9 cellular contexts compared by ENCODE assay signal in genomic region chr16:3023415-3023668, GRCh38. TPM values are rescaled to one million over a fixed set of nuclear protein-coding genes. Genes with fewer than 3 reads are reported as not detected.
A peak's percentile ranks its signal among the peaks of the same experiment; 100 is the strongest.
DNase-seq lines count a peak whose midpoint lies in the region; ATAC-seq, FAIRE-seq and TF ChIP-seq lines count a peak whose summit lies in the region.
"Had no signal": no experiment of that assay in that cellular context is flagged by ENCODE, and none has a peak within 500 bp of the region (broad histone marks: within the 10 kb centered on the region; RNA-seq: fewer than 3 reads in every experiment).

No MANE protein-coding gene starts in this region.

- RAD21 ChIA-PET in GM12878 (lab: Charles Lee; ENCODE audit: unreplicated experiment), result interaction anchor here (1.2 to 4.4 kb wide), 3 partner anchors 8 to 19 kb away, joined by 4 to 34 read pairs (median 7); no protein-coding TSS in a partner anchor

- H3K9me3 Mint-ChIP-seq in stimulated activated naive CD8-positive, alpha-beta T cell treated with anti-CD3 and anti-CD28 coated beads, Interleukin-15, amount 100 ng/mL, for 72 hours, result no peaks in the 10 kb centered on the region

- peak overlapping the region; percentile 87 for H3K4me3 ChIP-seq in GM12878

- peaks cover 79% of the 10 kb centered on the region for H3K4me1 Mint-ChIP-seq in stimulated activated naive CD8-positive, alpha-beta T cell treated with anti-CD3 and anti-CD28 coated beads, Interleukin-15, amount 100 ng/mL, for 72 hours

- SMC1A ChIA-PET in GM12878 (lab: Charles Lee; ENCODE audit: uncharacterized antibody, unreplicated experiment), result interaction anchor here (0.9 to 10.1 kb wide), 3 partner anchors 8 to 106 kb away, joined by 4 to 91 read pairs (median 6); no protein-coding TSS in a partner anchor

- POLR2A ChIA-PET in GM12878 (lab: Charles Lee), result interaction anchor here (0.5 to 2.4 kb wide), 6 partner anchors 17 to 550 kb away, joined by 3 to 7 read pairs (median 4); partner anchors contain the start of gene ZNF213

- CTCF ChIA-PET in GM12878 (lab: Yijun Ruan, JAX), result interaction anchor here (0.9 to 18.2 kb wide), 8 partner anchors 9 to 184 kb away, joined by 3 to 421 read pairs (median 6); no protein-coding TSS in a partner anchor

- peak overlapping the region; percentile 81; the same call in 1 of the 2 replicates for H3K9ac ChIP-seq in GM12878 (ENCODE audit: control insufficient read depth, insufficient read depth, low read length)

- peak overlapping the region; percentile 85 for H3K4me3 Mint-ChIP-seq in stimulated activated naive CD8-positive, alpha-beta T cell treated with anti-CD3 and anti-CD28 coated beads, Interleukin-15, amount 100 ng/mL, for 72 hours

- no peak for TF ChIP-seq RAD21 in GM12878 (IDR thresholded peaks at IDR 0.05; ENCODE audit: insufficient read depth, low read depth, low read length)

- H3K27me3 Mint-ChIP-seq in stimulated activated naive CD8-positive, alpha-beta T cell treated with anti-CD3 and anti-CD28 coated beads, Interleukin-15, amount 100 ng/mL, for 72 hours, result peaks cover 22% of the 10 kb centered on the region

- H3K27ac ChIP-seq in GM12878 (ENCODE audit: control insufficient read depth, insufficient read depth), result no peak overlapping the region

- no peaks in the 10 kb centered on the region for H3K79me2 ChIP-seq in GM12878 (ENCODE audit: control insufficient read depth, insufficient read depth, low read length)

- intact Hi-C loops in GM12878 (cut with micrococcal nuclease; ENCODE audit: unreplicated experiment), result no loop called here

- H3K27ac Mint-ChIP-seq in stimulated activated naive CD8-positive, alpha-beta T cell treated with anti-CD3 and anti-CD28 coated beads, Interleukin-15, amount 100 ng/mL, for 72 hours, result peak overlapping the region; percentile 8 to 75

- H3K4me2 ChIP-seq in GM12878 (ENCODE audit: control insufficient read depth, insufficient read depth), result peak overlapping the region; percentile 83

- H3K36me3 ChIP-seq in GM12878 (ENCODE audit: control insufficient read depth in 2 of 2, insufficient read depth in 2 of 2, low read length in 1 of 2), result peaks cover 4 to 7% of the 10 kb centered on the region in 2 experiments; a peak in 3 of 4 replicates

- BruUV-seq in GM12878 (replicated peaks; lab: Mats Ljungman, UMichigan), result no TSS peak

- H3K27me3 ChIP-seq in GM12878 (replicated peaks in 1 of 2; ENCODE audit: control insufficient read depth in 2 of 2, insufficient read depth in 2 of 2, low read length in 1 of 2), result no peaks in the 10 kb centered on the region

- H3K4me1 ChIP-seq in GM12878 (ENCODE audit: control insufficient read depth, insufficient read depth, low read length), result peaks cover 25% of the 10 kb centered on the region

- DNase-seq in DMS53 (lab: John Stamatoyannopoulos, UW) (peak; percentile 57), DMS53 treated with DMSO at 0.1 percent for 48 hours (lab: John Stamatoyannopoulos, UW; ENCODE audit: unreplicated experiment) (no peak), NCI-H2171 (lab: John Stamatoyannopoulos, UW) (peak; percentile 71), GM12878 (ENCODE audit: low read depth, low spot score) (no peak), kidney glomerular epithelial cell (lab: John Stamatoyannopoulos, UW) (peak; percentile 93)
- DNase-seq in stimulated activated naive CD8-positive, alpha-beta T cell treated with anti-CD3 and anti-CD28 coated beads, Interleukin-15, amount 100 ng/mL, for 72 hours, result no peak

- no peak for TF ChIP-seq CTCF in GM12878 (IDR thresholded peaks at IDR 0.05 in 2 of 3, conservative IDR thresholded peaks at IDR 0.05 in 1 of 3; ENCODE audit: control insufficient read depth in 2 of 3, extremely low read depth in 1 of 3, insufficient read depth in 1 of 3, low read depth in 3 of 3, low read length in 3 of 3)

- FAIRE-seq in GM12878 (lab: Jason Lieb, UNC), result no peak
- FAIRE-seq: frontal cortex had no signal

- peak overlapping the region; percentile 94; the same call in 1 of the 2 replicates for H2AFZ ChIP-seq in GM12878 (ENCODE audit: control insufficient read depth, low read depth, low read length)

- TF ChIP-seq POLR2A in GM12878 (IDR thresholded peaks at IDR 0.05; ENCODE audit: low read depth, low read length), result no peak

- no peaks in the 10 kb centered on the region for H3K9me3 ChIP-seq in GM12878 (replicated peaks; ENCODE audit: control insufficient read depth, insufficient read depth, low read length)

- in situ Hi-C loops in GM12878 (cut with MboI), result no loop called here

- ATAC-seq in GM12878 (no peak), HG02840 (IDR thresholded peaks at IDR 0.05; ENCODE audit: low FRiP score, unreplicated experiment) (no peak), GM21390 (IDR thresholded peaks at IDR 0.05; ENCODE audit: unreplicated experiment) (no peak)
- ATAC-seq in stimulated activated naive CD8-positive, alpha-beta T cell treated with anti-CD3 and anti-CD28 coated beads, Interleukin-15, amount 100 ng/mL, for 72 hours, result no peak

- 6% methylated on average over 6 of the region's 6 CpGs for WGBS in GM12878 (ENCODE audit: insufficient coverage, insufficient replicate concordance, low lambda C conversion rate, missing lambda C conversion rate)

- H4K20me1 ChIP-seq in GM12878 (ENCODE audit: control insufficient read depth, insufficient read depth), result no peaks in the 10 kb centered on the region

- no peak for TF ChIP-seq EP300 in GM12878 (IDR thresholded peaks at IDR 0.05; ENCODE audit: borderline replicate concordance in 1 of 2, control insufficient read depth in 1 of 2, low read depth in 2 of 2, low read length in 2 of 2)

RNA-seq across cellular contexts. Expression of gene HCFC1R1, which starts 0.4 kb away (rescaled TPM):
- total RNA-seq in GM12878 (2013; cell fraction: nucleolus; rRNA removed), result 2.1 and 4.9 TPM in 2 replicates
- 35.9 and 40.7 TPM in 2 replicates for total RNA-seq in GM12878 (2014; rRNA removed)
- total RNA-seq in GM12878 (2014; rRNA removed; fragmentation: Illumina TruSeq; extraction: Trizol), result 13.7 and 14.6 TPM in 2 replicates
- 26.6 and 31.7 TPM in 2 replicates for total RNA-seq in GM12878 (2021)
- 19.7 TPM for polyA plus RNA-seq in GM12878 (2011; ENCODE audit: low read depth)
- 6.8 and 14.3 TPM in 2 replicates for polyA plus RNA-seq in GM12878 (2011; rRNA removed)
- polyA plus RNA-seq in GM12878 (2011; cell fraction: cytosol; rRNA removed), result 32.2 and 43.9 TPM in 2 replicates
- polyA plus RNA-seq in GM12878 (2011; cell fraction: nucleus; rRNA removed), result 23.6 and 24.4 TPM in 2 replicates
- polyA plus RNA-seq in GM12878 (2012), result 32.7 and 35.7 TPM in 2 replicates
- polyA plus RNA-seq in GM12878 (2014; fragmentation: Illumina TruSeq; extraction: Trizol), result 4.8 and 11.5 TPM in 2 replicates
- 10 to 100 TPM in 1 of 2 experiments, 1 to 10 TPM in 1; 2.8 to 10.2 TPM for polyA plus RNA-seq in GM12878 (2014; fragmentation: Nextera tagmentation; extraction: Ambion mirVana)
- polyA plus RNA-seq in GM12878 (2014; rRNA removed), result 41.9 and 48.1 TPM in 2 replicates
- polyA plus RNA-seq in GM12878 (2016; fragmentation: Nextera tagmentation; extraction: Ambion mirVana), result 10 to 100 TPM; 31.4 to 42.5 TPM
- polyA minus RNA-seq in GM12878 (2011; rRNA and poly(A)+ RNA removed), result 3.3 and 14.3 TPM in 2 replicates
- polyA minus RNA-seq in GM12878 (2011; cell fraction: cytosol; rRNA and poly(A)+ RNA removed), result 14.7 and 14.8 TPM in 2 replicates
- polyA minus RNA-seq in GM12878 (2011; cell fraction: nucleus; rRNA and poly(A)+ RNA removed), result 3.3 and 5.1 TPM in 2 replicates

RNA-seq across cellular contexts. Expression of gene THOC6, which starts 0.5 kb away (rescaled TPM):
- total RNA-seq in GM12878 (2013; cell fraction: nucleolus; rRNA removed), result 8.7 and 11.1 TPM in 2 replicates
- total RNA-seq in GM12878 (2014; rRNA removed) (21.6 and 28.5 TPM in 2 replicates), GM12878 (2014; rRNA removed; fragmentation: Illumina TruSeq; extraction: Trizol) (15.1 and 15.9 TPM in 2 replicates), GM12878 (2021) (31.6 and 33.1 TPM in 2 replicates)
- polyA plus RNA-seq in GM12878 (2011; ENCODE audit: low read depth), result 12.2 TPM
- polyA plus RNA-seq in GM12878 (2011; rRNA removed) (15.5 and 27.3 TPM in 2 replicates), GM12878 (2014; fragmentation: Illumina TruSeq; extraction: Trizol) (4.8 and 14.3 TPM in 2 replicates), GM12878 (2014; fragmentation: Nextera tagmentation; extraction: Ambion mirVana) (1 to 10 TPM; 1.0 to 2.4 TPM), GM12878 (2014; rRNA removed) (31.7 and 35.2 TPM in 2 replicates), GM12878 (2016; fragmentation: Nextera tagmentation; extraction: Ambion mirVana) (10 to 100 TPM; 53.7 to 54.4 TPM)
- 46.8 and 56.3 TPM in 2 replicates for polyA plus RNA-seq in GM12878 (2011; cell fraction: cytosol; rRNA removed)
- polyA plus RNA-seq in GM12878 (2011; cell fraction: nucleus; rRNA removed), result 79.2 and 92.0 TPM in 2 replicates
- 21.6 and 22.1 TPM in 2 replicates for polyA plus RNA-seq in GM12878 (2012)
- polyA minus RNA-seq in GM12878 (2011; rRNA and poly(A)+ RNA removed), result 24.2 and 39.7 TPM in 2 replicates
- 15.9 and 22.9 TPM in 2 replicates for polyA minus RNA-seq in GM12878 (2011; cell fraction: cytosol; rRNA and poly(A)+ RNA removed)
- polyA minus RNA-seq in GM12878 (2011; cell fraction: nucleus; rRNA and poly(A)+ RNA removed), result 12.2 and 14.4 TPM in 2 replicates

RNA-seq across cellular contexts. Expression of gene TNFRSF12A, which starts 3.2 kb away (rescaled TPM):
- total RNA-seq in GM12878 (2013; cell fraction: nucleolus; rRNA removed), result 0.98 TPM in 1 of 2 replicates, not detected in the other
- 0.44 and 1.4 TPM in 2 replicates for total RNA-seq in GM12878 (2014; rRNA removed)
- 0.28 and 0.67 TPM in 2 replicates for total RNA-seq in GM12878 (2014; rRNA removed; fragmentation: Illumina TruSeq; extraction: Trizol)
- 0.58 and 0.90 TPM in 2 replicates for total RNA-seq in GM12878 (2021)
- polyA plus RNA-seq in GM12878 (2011; ENCODE audit: low read depth), result not detected
- 0.62 and 1.0 TPM in 2 replicates for polyA plus RNA-seq in GM12878 (2011; rRNA removed)
- 1.2 and 1.6 TPM in 2 replicates for polyA plus RNA-seq in GM12878 (2011; cell fraction: cytosol; rRNA removed)
- 2.9 and 3.5 TPM in 2 replicates for polyA plus RNA-seq in GM12878 (2011; cell fraction: nucleus; rRNA removed)
- polyA plus RNA-seq in GM12878 (2012), result 0.24 and 0.45 TPM in 2 replicates
- 0.35 TPM in 1 of 2 replicates, not detected in the other for polyA plus RNA-seq in GM12878 (2014; fragmentation: Illumina TruSeq; extraction: Trizol)
- polyA plus RNA-seq in GM12878 (2014; fragmentation: Nextera tagmentation; extraction: Ambion mirVana), result not detected
- 0.67 and 1.7 TPM in 2 replicates for polyA plus RNA-seq in GM12878 (2014; rRNA removed)
- polyA plus RNA-seq in GM12878 (2016; fragmentation: Nextera tagmentation; extraction: Ambion mirVana), result 1 to 10 TPM; 1.5 TPM
- 0.51 and 1.6 TPM in 2 replicates for polyA minus RNA-seq in GM12878 (2011; rRNA and poly(A)+ RNA removed)
- 2.8 and 3.5 TPM in 2 replicates for polyA minus RNA-seq in GM12878 (2011; cell fraction: cytosol; rRNA and poly(A)+ RNA removed)
- 2.3 and 2.5 TPM in 2 replicates for polyA minus RNA-seq in GM12878 (2011; cell fraction: nucleus; rRNA and poly(A)+ RNA removed)

RNA-seq across cellular contexts. Expression of gene CLDN6, which starts 5.4 kb away (rescaled TPM):
- total RNA-seq in GM12878 (2013; cell fraction: nucleolus; rRNA removed), result not detected in 2 replicates
- total RNA-seq in GM12878 (2014; rRNA removed), result not detected in 2 replicates
- not detected in 2 replicates for total RNA-seq in GM12878 (2014; rRNA removed; fragmentation: Illumina TruSeq; extraction: Trizol)
- 0.26 and 0.61 TPM in 2 replicates for total RNA-seq in GM12878 (2021)
- polyA plus RNA-seq in GM12878 (2011; ENCODE audit: low read depth), result not detected
- not detected in 2 replicates for polyA plus RNA-seq in GM12878 (2011; rRNA removed)
- polyA plus RNA-seq in GM12878 (2011; cell fraction: cytosol; rRNA removed), result 0.13 TPM in 1 of 2 replicates, not detected in the other
- not detected in 2 replicates for polyA plus RNA-seq in GM12878 (2011; cell fraction: nucleus; rRNA removed)
- polyA plus RNA-seq in GM12878 (2012), result not detected in 2 replicates
- polyA plus RNA-seq in GM12878 (2014; fragmentation: Illumina TruSeq; extraction: Trizol), result not detected in 2 replicates
- not detected for polyA plus RNA-seq in GM12878 (2014; fragmentation: Nextera tagmentation; extraction: Ambion mirVana)
- polyA plus RNA-seq in GM12878 (2014; rRNA removed), result not detected in 2 replicates
- under 1 TPM; 0.15 to 0.23 TPM for polyA plus RNA-seq in GM12878 (2016; fragmentation: Nextera tagmentation; extraction: Ambion mirVana)
- polyA minus RNA-seq in GM12878 (2011; rRNA and poly(A)+ RNA removed), result not detected in 2 replicates
- not detected in 2 replicates for polyA minus RNA-seq in GM12878 (2011; cell fraction: cytosol; rRNA and poly(A)+ RNA removed)
- not detected in 2 replicates for polyA minus RNA-seq in GM12878 (2011; cell fraction: nucleus; rRNA and poly(A)+ RNA removed)

RNA-seq across cellular contexts. Expression of gene CLDN9, which starts 10.6 kb away (rescaled TPM):
- total RNA-seq in GM12878 (2013; cell fraction: nucleolus; rRNA removed), result not detected in 2 replicates
- not detected in 2 replicates for total RNA-seq in GM12878 (2014; rRNA removed)
- total RNA-seq in GM12878 (2014; rRNA removed; fragmentation: Illumina TruSeq; extraction: Trizol), result not detected in 2 replicates
- total RNA-seq in GM12878 (2021), result not detected in 2 replicates
- not detected for polyA plus RNA-seq in GM12878 (2011; ENCODE audit: low read depth)
- polyA plus RNA-seq in GM12878 (2011; rRNA removed), result not detected in 2 replicates
- polyA plus RNA-seq in GM12878 (2011; cell fraction: cytosol; rRNA removed), result not detected in 2 replicates
- polyA plus RNA-seq in GM12878 (2011; cell fraction: nucleus; rRNA removed), result 0.12 TPM in 1 of 2 replicates, not detected in the other
- 0.08 TPM in 1 of 2 replicates, not detected in the other for polyA plus RNA-seq in GM12878 (2012)
- not detected in 2 replicates for polyA plus RNA-seq in GM12878 (2014; fragmentation: Illumina TruSeq; extraction: Trizol)
- polyA plus RNA-seq in GM12878 (2014; fragmentation: Nextera tagmentation; extraction: Ambion mirVana), result not detected
- not detected in 2 replicates for polyA plus RNA-seq in GM12878 (2014; rRNA removed)
- not detected for polyA plus RNA-seq in GM12878 (2016; fragmentation: Nextera tagmentation; extraction: Ambion mirVana)
- 0.26 TPM in 1 of 2 replicates, not detected in the other for polyA minus RNA-seq in GM12878 (2011; rRNA and poly(A)+ RNA removed)
- not detected in 2 replicates for polyA minus RNA-seq in GM12878 (2011; cell fraction: cytosol; rRNA and poly(A)+ RNA removed)
- not detected in 2 replicates for polyA minus RNA-seq in GM12878 (2011; cell fraction: nucleus; rRNA and poly(A)+ RNA removed)
- total RNA-seq: frontal cortex had no signal

Comparison
In these comparisons a context has a peak if more than half of its experiments do, and no peak if none do; other contexts are left out.
1. DNase-seq: peak in DMS53 (single experiment), NCI-H2171 (single experiment) and kidney glomerular epithelial cell (single experiment); none in DMS53 treated with DMSO at 0.1 percent for 48 hours (single experiment), GM12878 (single experiment) and stimulated activated naive CD8-positive, alpha-beta T cell treated with anti-CD3 and anti-CD28 coated beads, Interleukin-15, amount 100 ng/mL, for 72 hours (0 of 2).